Comparison of ENCODE assay signal across 8 cellular contexts in the genomic region with DNA sequence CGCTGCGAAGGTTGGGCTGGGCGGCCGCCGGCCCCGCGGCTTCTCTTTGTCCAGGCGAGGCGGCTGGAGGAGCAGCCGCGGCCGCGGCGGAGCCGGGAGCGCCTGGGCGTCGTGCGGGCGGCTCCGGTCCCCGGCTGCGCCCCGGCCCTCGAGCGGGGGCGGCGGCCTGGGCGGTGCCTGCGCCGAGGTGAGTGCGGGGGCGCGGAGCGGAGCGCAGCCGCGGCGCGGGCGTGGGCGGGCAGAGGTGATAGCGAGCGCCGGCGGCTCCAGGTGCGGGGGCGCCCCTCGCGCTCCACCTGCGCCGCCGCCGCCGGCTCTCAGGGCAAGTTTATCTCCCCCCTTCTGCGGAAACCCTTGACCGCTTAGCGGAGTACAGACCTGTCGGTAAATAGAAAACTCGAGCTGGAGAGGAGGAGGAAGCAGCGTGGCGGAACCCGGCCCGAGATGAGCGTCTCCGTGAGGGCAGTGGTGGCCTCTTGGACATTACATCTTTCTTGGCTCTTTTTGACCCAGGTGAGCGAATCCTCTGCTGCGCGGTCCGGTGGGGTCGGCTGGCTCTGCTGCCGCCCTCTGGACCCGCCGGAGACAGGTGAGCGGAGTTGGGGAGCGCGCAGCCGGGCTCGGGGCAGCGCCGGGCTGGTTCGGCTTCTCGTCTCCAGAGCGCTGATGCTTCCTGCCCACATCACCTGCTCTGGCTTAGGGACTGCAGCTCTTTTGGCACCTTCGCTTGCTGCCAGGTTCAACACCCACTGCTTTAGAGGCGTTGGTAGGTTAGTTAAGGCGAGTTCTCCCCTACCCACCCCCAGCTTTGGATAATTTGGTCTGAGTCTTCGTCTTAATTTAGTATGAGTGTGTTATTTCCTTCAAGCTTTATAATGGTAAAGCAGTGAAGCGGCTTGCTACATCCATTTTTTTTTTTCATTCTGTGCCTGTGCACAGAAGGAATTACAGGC. TPM values are rescaled to one million over a fixed set of nuclear protein-coding genes. Genes with fewer than 3 reads are reported as not detected.
A peak's percentile ranks its signal among the peaks of the same experiment; 100 is the strongest.
DNase-seq lines count a peak whose midpoint lies in the region; ATAC-seq and TF ChIP-seq lines count a peak whose summit lies in the region.

Gene MTUS2 (plus strand): TSS at position 241 of the 953 bp plus-strand sequence.

- no peaks in the 10 kb centered on the region; the same call in 1 of the 2 replicates for H3K27me3 ChIP-seq in GM06990 (replicated peaks; ENCODE audit: control insufficient read depth, insufficient read depth, low read length)
- no peaks in the 10 kb centered on the region for H3K27me3 ChIP-seq in naive thymus-derived CD4-positive, alpha-beta T cell (ENCODE audit: control insufficient read depth in 2 of 2, insufficient read depth in 2 of 2, low read length in 2 of 2)

- peak; percentile 40 for ATAC-seq in HG02763 (IDR thresholded peaks at IDR 0.05; ENCODE audit: unreplicated experiment)
- peak; percentile 49 for ATAC-seq in activated B cell treated with CpG ODN at 0.5 μM for 24 hours (ENCODE audit: low read depth)
- peak; percentile 46 for ATAC-seq in naive thymus-derived CD4-positive, alpha-beta T cell
- no peak for ATAC-seq in HG03378 (IDR thresholded peaks at IDR 0.05; ENCODE audit: unreplicated experiment)

- H3K36me3 Mint-ChIP-seq in activated B cell treated with CpG ODN at 0.5 μM for 24 hours (ENCODE audit: low read depth) = no peaks in the 10 kb centered on the region
- peaks cover 7% of the 10 kb centered on the region for H3K36me3 Mint-ChIP-seq in endothelial cell (ENCODE audit: low read depth, unreplicated experiment)
- H3K36me3 Mint-ChIP-seq in naive thymus-derived CD4-positive, alpha-beta T cell = peaks cover 0 to 4% (median 3%) of the 10 kb centered on the region in 5 donors

- intact Hi-C loops in activated B cell treated with CpG ODN at 0.5 μM for 24 hours (cut with micrococcal nuclease) = loop anchor here (2.0 kb wide), 1 partner anchor 548 kb away; no protein-coding TSS in a partner anchor
- intact Hi-C loops in naive thymus-derived CD4-positive, alpha-beta T cell (cut with micrococcal nuclease) = loop anchor here in 1 of 2 donors (2.0 kb wide), 1 partner anchor 542 kb away; no protein-coding TSS in a partner anchor

- no peak within 1 kb of the TSS for H3K27ac ChIP-seq in naive thymus-derived CD4-positive, alpha-beta T cell (ENCODE audit: low read depth, low read length)

- H3K4me1 Mint-ChIP-seq in activated B cell treated with CpG ODN at 0.5 μM for 24 hours (peaks cover 11% of the 10 kb centered on the region), endothelial cell (ENCODE audit: unreplicated experiment) (no peaks in the 10 kb centered on the region)
- peaks cover 0 to 9% (median 5%) of the 10 kb centered on the region in 7 donors for H3K4me1 Mint-ChIP-seq in naive thymus-derived CD4-positive, alpha-beta T cell

- peaks cover 0 to 5% of the 10 kb centered on the region in 2 donors for H3K4me1 ChIP-seq in naive thymus-derived CD4-positive, alpha-beta T cell (ENCODE audit: control insufficient read depth in 2 of 2, insufficient read depth in 2 of 2, low read length in 2 of 2)

- H3K9me3 ChIP-seq in naive thymus-derived CD4-positive, alpha-beta T cell (ENCODE audit: control insufficient read depth in 2 of 3, low read length in 3 of 3) = no peaks in the 10 kb centered on the region

- H3K27ac Mint-ChIP-seq in activated B cell treated with CpG ODN at 0.5 μM for 24 hours (no peak within 1 kb of the TSS), endothelial cell (ENCODE audit: unreplicated experiment) (no peak within 1 kb of the TSS)
- no peak within 1 kb of the TSS for H3K27ac Mint-ChIP-seq in naive thymus-derived CD4-positive, alpha-beta T cell

- H3K4me3 Mint-ChIP-seq in activated B cell treated with CpG ODN at 0.5 μM for 24 hours (peak within 1 kb of the TSS; percentile 72), endothelial cell (ENCODE audit: unreplicated experiment) (peak within 1 kb of the TSS; percentile 83)
- peak within 1 kb of the TSS; percentile 55 to 84 (median 74) for H3K4me3 Mint-ChIP-seq in naive thymus-derived CD4-positive, alpha-beta T cell

- DNase-seq in GM06990 (ENCODE audit: extremely low read depth, insufficient read length) (peak; percentile 29), activated B cell treated with CpG ODN at 0.5 μM for 24 hours (no peak), endothelial cell (ENCODE audit: low spot score) (peak; percentile 15), HK-2 (ENCODE audit: unreplicated experiment) (no peak)
- DNase-seq in naive thymus-derived CD4-positive, alpha-beta T cell = peak in 1 of 9 donors; percentile 66
- DNase-seq in effector CD4-positive, alpha-beta T cell = no peak

- POLR2A ChIA-PET in activated B cell treated with CpG ODN at 0.5 μM for 24 hours (lab: Charles Lee) = no interaction called here
- POLR2A ChIA-PET in naive thymus-derived CD4-positive, alpha-beta T cell (lab: Charles Lee) = no interaction called here

- H3K9me3 Mint-ChIP-seq in activated B cell treated with CpG ODN at 0.5 μM for 24 hours (peaks cover 10% of the 10 kb centered on the region), endothelial cell (ENCODE audit: unreplicated experiment) (no peaks in the 10 kb centered on the region)
- peaks cover 0 to 12% (median 6%) of the 10 kb centered on the region in 11 donors for H3K9me3 Mint-ChIP-seq in naive thymus-derived CD4-positive, alpha-beta T cell

- H3K4me3 ChIP-seq in GM06990 (replicated peaks; ENCODE audit: low read depth, low read length) = peak within 1 kb of the TSS; percentile 49
- no peak within 1 kb of the TSS for H3K4me3 ChIP-seq in naive thymus-derived CD4-positive, alpha-beta T cell (ENCODE audit: low read length)

- TF ChIP-seq CTCF in GM06990 (IDR thresholded peaks at IDR 0.05; ENCODE audit: insufficient read depth, low read length, poor library complexity, severe bottlenecking) = no peak
- TF ChIP-seq CTCF in activated B cell treated with CpG ODN at 0.5 μM for 24 hours (IDR thresholded peaks at IDR 0.05) = no peak
- no peak for TF ChIP-seq CTCF in endothelial cell (IDR thresholded peaks at IDR 0.05; ENCODE audit: unreplicated experiment)

- H3K27me3 Mint-ChIP-seq in activated B cell treated with CpG ODN at 0.5 μM for 24 hours = peaks cover 58% of the 10 kb centered on the region
- peaks cover 6% of the 10 kb centered on the region for H3K27me3 Mint-ChIP-seq in endothelial cell (ENCODE audit: unreplicated experiment)
- peaks cover 53 to 67% (median 60%) of the 10 kb centered on the region in 5 donors for H3K27me3 Mint-ChIP-seq in naive thymus-derived CD4-positive, alpha-beta T cell

- no peaks in the 10 kb centered on the region for H3K36me3 ChIP-seq in GM06990 (ENCODE audit: control insufficient read depth, insufficient read depth, low read length)
- H3K36me3 ChIP-seq in naive thymus-derived CD4-positive, alpha-beta T cell (ENCODE audit: control insufficient read depth in 2 of 3, insufficient read depth in 3 of 3, low read length in 3 of 3) = no peaks in the 10 kb centered on the region

- CTCF ChIA-PET in activated B cell treated with CpG ODN at 0.5 μM for 24 hours (lab: Charles Lee) = no interaction called here
- CTCF ChIA-PET in naive thymus-derived CD4-positive, alpha-beta T cell (lab: Charles Lee) = interaction anchor here (0.7 to 1.0 kb wide), 2 partner anchors 11 to 542 kb away, joined by 3 read pairs; no protein-coding TSS in a partner anchor

RNA-seq across cellular contexts. Expression of gene MTUS2, which starts in this region (rescaled TPM):
- total RNA-seq in activated B cell treated with CpG ODN at 0.5 μM for 24 hours (not detected in 2 replicates), endothelial cell (ENCODE audit: unreplicated experiment) (0.90 TPM)
- under 1 TPM in 2 of 5 experiments, not detected in 3; 0.05 to 0.83 TPM for total RNA-seq in naive thymus-derived CD4-positive, alpha-beta T cell
- not detected for polyA plus RNA-seq in naive thymus-derived CD4-positive, alpha-beta T cell

Comparison
In these comparisons a context has a peak if more than half of its experiments do, and no peak if none do; other contexts are left out.
1. Peak in ATAC-seq in activated B cell treated with CpG ODN at 0.5 μM for 24 hours; RNA of the gene not detected or under 1 TPM.
2. Peak in DNase-seq in endothelial cell; RNA of the gene not detected or under 1 TPM.
3. Peak in ATAC-seq in naive thymus-derived CD4-positive, alpha-beta T cell; RNA of the gene not detected or under 1 TPM.